In the genomic region with DNA sequence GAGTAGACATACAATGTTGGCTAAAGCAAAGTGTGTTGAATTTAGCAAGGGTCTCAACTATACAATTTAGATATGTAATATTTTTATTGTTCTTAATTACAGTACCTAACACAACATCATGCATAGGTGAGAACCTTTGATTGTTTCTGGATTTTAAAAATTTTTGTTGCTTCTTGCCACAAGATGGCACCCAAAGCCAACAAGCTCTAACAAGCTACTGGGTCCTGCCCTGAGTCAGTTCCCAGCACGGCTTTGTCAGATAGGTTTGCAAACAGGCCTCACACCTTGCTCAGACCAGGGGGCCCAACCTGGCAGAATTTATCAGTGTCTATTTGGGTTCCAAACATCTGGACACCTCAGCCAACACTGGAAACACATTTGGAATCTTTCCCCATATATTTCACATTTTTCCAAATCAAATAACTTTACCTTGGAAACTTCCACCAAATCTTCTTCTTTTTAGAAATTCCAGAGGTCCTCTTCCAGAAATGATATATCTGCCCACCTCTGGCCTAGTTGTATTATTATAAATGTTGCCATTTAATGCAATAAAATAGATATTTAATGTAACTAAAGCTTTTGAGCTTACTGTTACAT, we compare ENCODE assay signal across 8 cellular contexts. TPM values are rescaled to one million over a fixed set of nuclear protein-coding genes. Genes with fewer than 3 reads are reported as not detected.
A peak's percentile ranks its signal among the peaks of the same experiment; 100 is the strongest.
DNase-seq lines count a peak whose midpoint lies in the region; ATAC-seq and TF ChIP-seq lines count a peak whose summit lies in the region.

No MANE protein-coding gene starts in this region.

- peak; percentile 31; the same call in 1 of the 2 replicates for TF ChIP-seq CTCF in GM12875 (IDR thresholded peaks at IDR 0.05; ENCODE audit: borderline replicate concordance, insufficient read depth, low read depth, low read length)
- TF ChIP-seq CTCF in choroid plexus epithelial cell (conservative IDR thresholded peaks at IDR 0.05; ENCODE audit: low read depth, low read length): peak; percentile 77
- TF ChIP-seq CTCF in nephron progenitor cell (IDR thresholded peaks at IDR 0.05): peak; percentile 69

- H3K4me3 ChIP-seq in GM12875 (ENCODE audit: low read depth, low read length) (no peak overlapping the region), choroid plexus epithelial cell (ENCODE audit: low read depth, low read length) (no peak overlapping the region)

- H3K4me3 Mint-ChIP-seq in nephron progenitor cell: no peak overlapping the region

- H3K27ac Mint-ChIP-seq in nephron progenitor cell: no peak overlapping the region

- H3K27me3 Mint-ChIP-seq in nephron progenitor cell (ENCODE audit: low read depth, poor library complexity): peaks cover 7% of the 10 kb centered on the region

- no peaks in the 10 kb centered on the region for H3K4me1 Mint-ChIP-seq in nephron progenitor cell

- DNase-seq in ACHN: peak; percentile 41
- DNase-seq in NCI-H460 (ENCODE audit: extremely low read depth, low read depth): peak; percentile 61
- peak; percentile 77 for DNase-seq in choroid plexus epithelial cell (ENCODE audit: low read depth)
- peak; percentile 35 for DNase-seq in nephron progenitor cell
- DNase-seq in T1000 (lab: John Stamatoyannopoulos, UW): no peak
- DNase-seq in mesenteric fat pad (ENCODE audit: low spot score): no peak

- H3K9me3 Mint-ChIP-seq in nephron progenitor cell: no peaks in the 10 kb centered on the region

- H3K36me3 Mint-ChIP-seq in nephron progenitor cell (ENCODE audit: low read depth): no peaks in the 10 kb centered on the region

- in situ Hi-C loops in ACHN (cut with HindIII; ENCODE audit: low pct_ligation_motif_present, low pct_unique_long_range_greater_than_20kb, low sequenced_read_pairs): no loop called here

- no peak for ATAC-seq in GM18502 (IDR thresholded peaks at IDR 0.05; ENCODE audit: poor library complexity, unreplicated experiment)

RNA-seq across cellular contexts. Expression of gene EGFLAM, which starts 49.5 kb away (rescaled TPM):
- 53.0 and 58.8 TPM in 2 replicates for total RNA-seq in NCI-H460 (2014; rRNA removed; shearing (Covaris generic))
- polyA plus RNA-seq in NCI-H460 (2014; cell fraction: nucleus; rRNA removed): 34.5 and 47.7 TPM in 2 replicates
- total RNA-seq in mesenteric fat pad: 132 TPM

Comparison
In these comparisons a context has a peak if more than half of its experiments do, and no peak if none do; other contexts are left out.
1. DNase-seq: peak in ACHN (single experiment), NCI-H460 (single experiment), choroid plexus epithelial cell (single experiment) and nephron progenitor cell (single experiment); none in T1000 (single experiment) and mesenteric fat pad (single experiment).
2. Peak in every context shown above with its lines, with median percentiles within 50 percentile points of each other: CTCF ChIP-seq.